In genomic region chr17:8153957-8154607, GRCh38 we compare ENCODE assay signal across 1 cellular context.
A peak's percentile ranks its signal among the peaks of the same experiment; 100 is the strongest.
TF ChIP-seq lines count a peak whose summit lies in the region.

No MANE protein-coding gene starts in this region.

TF ChIP-seq in HEK293, 187 proteins besides CTCF, POLR2A, EP300 and RAD21 (continued from another document and continues in another):
- TF ChIP-seq PRDM10 (tag by site-specific recombination; IDR thresholded peaks at IDR 0.05): peak; percentile 70
- TF ChIP-seq GLI4 (tag by site-specific recombination; IDR thresholded peaks at IDR 0.05): no peak
- TF ChIP-seq ZNF645 (tag by site-specific recombination; IDR thresholded peaks at IDR 0.05): no peak
- 0 out of 2 replicates have a peak, but pooled peaks have one; percentile 10 for TF ChIP-seq MYNN (tag by site-specific recombination; IDR thresholded peaks at IDR 0.05; ENCODE audit: borderline replicate concordance)
- no peak for TF ChIP-seq ZNF239 (tag by site-specific recombination; IDR thresholded peaks at IDR 0.05)
- TF ChIP-seq ZSCAN18 (tag by site-specific recombination; IDR thresholded peaks at IDR 0.05): no peak
- no peak for TF ChIP-seq ZNF473 (tag by site-specific recombination; IDR thresholded peaks at IDR 0.05)
- no peak for TF ChIP-seq ZNF670 (tag by site-specific recombination; IDR thresholded peaks at IDR 0.05; ENCODE audit: low read depth)
- TF ChIP-seq ZNF10 (tag by site-specific recombination; IDR thresholded peaks at IDR 0.05): no peak; the same call in 1 of the 2 replicates
- no peak for TF ChIP-seq ZSCAN4 (tag by site-specific recombination; IDR thresholded peaks at IDR 0.05)
- TF ChIP-seq ZBTB1 (tag by site-specific recombination; IDR thresholded peaks at IDR 0.05): peak; percentile 12; the same call in 1 of the 2 replicates
- no peak for TF ChIP-seq ZNF792 (tag by site-specific recombination; IDR thresholded peaks at IDR 0.05)
- TF ChIP-seq ZBTB7A (tag by site-specific recombination; IDR thresholded peaks at IDR 0.05; ENCODE audit: low read depth): no peak
- no peak for TF ChIP-seq ZNF302 (tag by site-specific recombination; IDR thresholded peaks at IDR 0.05; ENCODE audit: low read depth)
- TF ChIP-seq REST (tag by site-specific recombination; IDR thresholded peaks at IDR 0.05): peak; percentile 37; the same call in 1 of the 2 replicates
- no peak for TF ChIP-seq PBX3 (CRISPR knock-in tag; IDR thresholded peaks at IDR 0.05)
- TF ChIP-seq ZNF830 (tag by site-specific recombination; IDR thresholded peaks at IDR 0.05; ENCODE audit: low read depth): no peak
- TF ChIP-seq ZNF335 (tag by site-specific recombination; conservative IDR thresholded peaks at IDR 0.05): peak; percentile 11; the same call in 1 of the 2 replicates
- no peak for TF ChIP-seq ZBTB49 (tag by site-specific recombination; IDR thresholded peaks at IDR 0.05; ENCODE audit: low read depth)
- peak; percentile 84 for TF ChIP-seq KLF7 (tag by site-specific recombination; IDR thresholded peaks at IDR 0.05; ENCODE audit: borderline replicate concordance)
- TF ChIP-seq SP7 (tag by site-specific recombination; IDR thresholded peaks at IDR 0.05): peak; percentile 85
- no peak for TF ChIP-seq ZNF585B (tag by site-specific recombination; IDR thresholded peaks at IDR 0.05)
- peak; percentile 32; the same call in 1 of the 2 replicates for TF ChIP-seq ZNF18 (tag by site-specific recombination; IDR thresholded peaks at IDR 0.05)
- no peak for TF ChIP-seq BCL11B (tag by site-specific recombination; IDR thresholded peaks at IDR 0.05; ENCODE audit: low read depth)
- TF ChIP-seq ZNF16 (tag by site-specific recombination; IDR thresholded peaks at IDR 0.05; ENCODE audit: low read depth): no peak
- no peak; the same call in 1 of the 2 replicates for TF ChIP-seq ZNF518A (tag by site-specific recombination; conservative IDR thresholded peaks at IDR 0.05; ENCODE audit: low read depth)
- no peak for TF ChIP-seq ZNF626 (tag by site-specific recombination; IDR thresholded peaks at IDR 0.05)
- no peak for TF ChIP-seq PRDM6 (tag by site-specific recombination; IDR thresholded peaks at IDR 0.05)
- no peak for TF ChIP-seq ZNF350 (tag by site-specific recombination; IDR thresholded peaks at IDR 0.05)
- TF ChIP-seq ZNF133 (tag by site-specific recombination; IDR thresholded peaks at IDR 0.05): no peak
- TF ChIP-seq OVOL3 (tag by site-specific recombination; IDR thresholded peaks at IDR 0.05): no peak
